Comparison of ENCODE assay signal across 8 cellular contexts in genomic region chr1:186680031-186681012, GRCh38. TPM values are rescaled to one million over a fixed set of nuclear protein-coding genes. Genes with fewer than 3 reads are reported as not detected.
A peak's percentile ranks its signal among the peaks of the same experiment; 100 is the strongest.
DNase-seq lines count a peak whose midpoint lies in the region; ATAC-seq and TF ChIP-seq lines count a peak whose summit lies in the region.

TSS of gene PTGS2 (minus strand) at chr1:186680423. CDS start at chr1:186680290, 133 bp downstream.

- H2BK15ac ChIP-seq in H9 (ENCODE audit: low read depth, low read length), result no peak within 1 kb of the TSS

- H4K8ac ChIP-seq in H9 (replicated peaks; ENCODE audit: insufficient read length, low read depth, low read length), result no peak within 1 kb of the TSS

- no peak within 1 kb of the TSS for H2BK120ac ChIP-seq in H9 (ENCODE audit: low read depth, low read length, poor library complexity, severe bottlenecking)

- no peak within 1 kb of the TSS for H4K91ac ChIP-seq in H9 (ENCODE audit: insufficient read length, low read depth, low read length)

- H2BK12ac ChIP-seq in H9 (ENCODE audit: insufficient read length, low read depth, low read length), result no peak within 1 kb of the TSS

- no peaks in the 10 kb centered on the region for H3K79me1 ChIP-seq in H9 (ENCODE audit: insufficient read depth, low read depth, low read length, poor library complexity, severe bottlenecking)

- ATAC-seq in T-helper 17 cell, result peak; percentile 87

- peak; percentile 58 for TF ChIP-seq CTCF in GM12865 (IDR thresholded peaks at IDR 0.05; ENCODE audit: insufficient read depth, low read depth, low read length, missing control alignments)
- peak; percentile 67 for TF ChIP-seq CTCF in H9 (conservative IDR thresholded peaks at IDR 0.05)

- peak within 1 kb of the TSS; percentile 74 to 95 (median 91) for H3K27ac Mint-ChIP-seq in H9
- H3K27ac Mint-ChIP-seq in T-helper 17 cell, result no peak within 1 kb of the TSS

- no peak within 1 kb of the TSS for H2BK5ac ChIP-seq in H9 (ENCODE audit: insufficient read length, low read length)

- no peak within 1 kb of the TSS for H3K4ac ChIP-seq in H9 (ENCODE audit: low read depth, low read length)

- peak within 1 kb of the TSS; percentile 14; the same call in 1 of the 2 replicates for H3K14ac ChIP-seq in H9 (ENCODE audit: insufficient read depth, low read length)

- H3K4me3 Mint-ChIP-seq in H9 (peak within 1 kb of the TSS; percentile 88 to 94), T-helper 17 cell (peak within 1 kb of the TSS; percentile 72)

- no peaks in the 10 kb centered on the region for H3K27me3 ChIP-seq in H9 (ENCODE audit: insufficient read depth, low read length)
- H3K27me3 ChIP-seq in MG63, result no peaks in the 10 kb centered on the region

- H3K4me3 ChIP-seq in GM12865 (ENCODE audit: low read depth, low read length) (peak within 1 kb of the TSS; percentile 71), MG63 (peak within 1 kb of the TSS; percentile 78), skin epidermis (peak within 1 kb of the TSS; percentile 32 to 62 (median 49))

- H3K36me3 Mint-ChIP-seq in H9 (ENCODE audit: insufficient read depth in 1 of 3, low read depth in 3 of 3) (no peaks in the 10 kb centered on the region), T-helper 17 cell (ENCODE audit: low read depth) (peaks cover 2% of the 10 kb centered on the region)

- H3K36me3 ChIP-seq in MG63, result no peaks in the 10 kb centered on the region

- H3K9me3 ChIP-seq in H9 (ENCODE audit: control insufficient read depth, low read depth, low read length), result no peaks in the 10 kb centered on the region
- no peaks in the 10 kb centered on the region for H3K9me3 ChIP-seq in MG63
- H3K9me3 ChIP-seq in T-helper 17 cell (ENCODE audit: control insufficient read depth, low read length, poor library complexity, severe bottlenecking), result no peaks in the 10 kb centered on the region

- no peak within 1 kb of the TSS for H4K5ac ChIP-seq in H9 (ENCODE audit: insufficient read length, low read depth, low read length)

- peak within 1 kb of the TSS; percentile 77 for H3K4me2 ChIP-seq in H9 (ENCODE audit: insufficient read depth, insufficient read length, low read length)

- H4K20me1 ChIP-seq in H9 (ENCODE audit: control insufficient read depth, insufficient read depth, insufficient read length), result no peaks in the 10 kb centered on the region

- no peaks in the 10 kb centered on the region for H3K9me3 Mint-ChIP-seq in H9

- no peak within 1 kb of the TSS for H3K23ac ChIP-seq in H9 (ENCODE audit: insufficient read length, low read depth, low read length)

- peaks cover 17% of the 10 kb centered on the region for H3K27me3 Mint-ChIP-seq in H9 (ENCODE audit: low read depth)
- H3K27me3 Mint-ChIP-seq in T-helper 17 cell, result peaks cover 63% of the 10 kb centered on the region

- H3K4me1 Mint-ChIP-seq in H9, result peaks cover 11% of the 10 kb centered on the region in 2 experiments; a peak in 3 of 4 replicates
- H3K4me1 Mint-ChIP-seq in T-helper 17 cell, result peaks cover 10% of the 10 kb centered on the region

- no peak within 1 kb of the TSS for H2BK20ac ChIP-seq in H9 (ENCODE audit: low read depth, low read length, poor library complexity, severe bottlenecking)

- H3K4me1 ChIP-seq in H9 (ENCODE audit: insufficient read depth, low read length), result no peaks in the 10 kb centered on the region

- WGBS in H9 (ENCODE audit: extremely low coverage, insufficient read length, low lambda C conversion rate), result no CpG with 5 or more reads among the region's 66 CpGs

- H3K18ac ChIP-seq in H9 (ENCODE audit: insufficient read length, low read depth, low read length), result no peak within 1 kb of the TSS

- peak within 1 kb of the TSS; percentile 66 for H2AFZ ChIP-seq in H9 (ENCODE audit: low read length)

- H3K56ac ChIP-seq in H9 (ENCODE audit: insufficient read length, low read depth, low read length), result no peak within 1 kb of the TSS

- DNase-seq in GM12865 (ENCODE audit: low read depth), result peak; percentile 88
- DNase-seq in H9, result peak; percentile 95
- peak; percentile 89 for DNase-seq in MG63
- DNase-seq in T-helper 17 cell, result no peak
- DNase-seq in central memory CD4-positive, alpha-beta T cell, result peak; percentile 3
- DNase-seq in islet precursor cell, result peak; percentile 97
- DNase-seq in DMS153 treated with DMSO at 0.1 percent for 48 hours (lab: John Stamatoyannopoulos, UW; ENCODE audit: unreplicated experiment), result no peak

- H3K79me2 ChIP-seq in H9 (ENCODE audit: insufficient read depth, low read length), result no peaks in the 10 kb centered on the region

- no peak within 1 kb of the TSS for H2AK5ac ChIP-seq in H9 (ENCODE audit: insufficient read length, low read length)

- no peak within 1 kb of the TSS for H3T11ph ChIP-seq in H9 (ENCODE audit: low read length)

- H3K27ac ChIP-seq in H9 (ENCODE audit: insufficient read length, low read depth, low read length) (no peak within 1 kb of the TSS), skin epidermis (peak within 1 kb of the TSS; percentile 20 to 92 (median 83))

- H3K9ac ChIP-seq in H9 (ENCODE audit: extremely low read depth, insufficient read length, low read length), result peak within 1 kb of the TSS; percentile 15

- H3K23me2 ChIP-seq in H9 (ENCODE audit: insufficient read length, low read depth, low read length, poor library complexity, severe bottlenecking), result peaks cover 8% of the 10 kb centered on the region

RNA-seq across cellular contexts. Expression of gene PTGS2, which starts in this region (rescaled TPM):
- total RNA-seq in H9 (2021) (0.35 and 0.37 TPM in 2 replicates), T-helper 17 cell (1 to 10 TPM; 3.5 to 6.4 TPM)
- total RNA-seq in MG63 (2014; rRNA removed; shearing (Covaris generic); ENCODE audit: low replicate concordance), result 0.69 and 1.1 TPM in 2 replicates

Comparison
In these comparisons a context has a peak if more than half of its experiments do, and no peak if none do; other contexts are left out.
1. Peak in DNase-seq, H3K9ac ChIP-seq and H3K4me2 ChIP-seq in H9; RNA of the gene not detected or under 1 TPM.
2. DNase-seq: peak in GM12865 (single experiment), MG63 (single experiment), central memory CD4-positive, alpha-beta T cell (single experiment) and islet precursor cell (single experiment); none in T-helper 17 cell (0 of 3) and DMS153 treated with DMSO at 0.1 percent for 48 hours (single experiment).
3. Peak in every context shown above with its lines, with median percentiles within 50 percentile points of each other: H3K4me3 ChIP-seq.